ENCODE assay signal across 25 cellular contexts in genomic region chr3:73225161-73225861, GRCh38.
"Had no signal": no experiment of that assay in that cellular context is flagged by ENCODE, and none has a peak within 500 bp of the region (broad histone marks: within the 10 kb centered on the region; RNA-seq: fewer than 3 reads in every experiment).

No MANE protein-coding gene starts in this region.

- FAIRE-seq: TTC549 had no signal

- H3K4me3 ChIP-seq: gastroesophageal sphincter, hepatocyte, skin epidermis, upper lobe of right lung had no signal

- H3K36me3 Mint-ChIP-seq: activated naive CD4-positive, alpha-beta T cell treated with anti-CD3 and anti-CD28 coated beads, Interleukin-2, amount 10 ng/mL, durations not matched to agents 7 days and 5 days; naive thymus-derived CD4-positive, alpha-beta T cell had no signal

- H3K27ac ChIP-seq: gastroesophageal sphincter, hepatocyte, upper lobe of right lung, VCaP had no signal

- H3K9me3 ChIP-seq: gastroesophageal sphincter, upper lobe of right lung had no signal

- DNase-seq: activated CD4-positive, alpha-beta T cell treated with anti-CD3 and anti-CD28 coated beads for 4 hours; activated CD4-positive, alpha-beta T cell treated with anti-CD3 and anti-CD28 coated beads, Interleukin-2, amount 50 U/mL, for 4 hours; activated CD8-positive, alpha-beta memory T cell treated with anti-CD3 and anti-CD28 coated beads for 24 hours; activated gamma-delta T cell; activated naive CD4-positive, alpha-beta T cell treated with anti-CD3 and anti-CD28 coated beads, Interleukin-2, amount 10 ng/mL, durations not matched to agents 7 days and 5 days; amniotic stem cell; central memory CD4-positive, alpha-beta T cell; endodermal cell; islet precursor cell; midbrain; naive thymus-derived CD4-positive, alpha-beta T cell; posterior cingulate gyrus; stimulated activated CD4-positive, alpha-beta T cell treated with anti-CD3 and anti-CD28 coated beads, Interleukin-12 subunit alpha, Interleukin-12 subunit beta, amount 100 ng/mL, for 4 hours; stimulated activated CD4-positive, alpha-beta T cell treated with anti-CD3 and anti-CD28 coated beads, Interleukin-4, amount 100 ng/mL, for 1 hour; stimulated activated naive CD8-positive, alpha-beta T cell treated with anti-CD3 and anti-CD28 coated beads, Interleukin-15, Interleukin-2, amounts not matched to agents 100 U/mL and 50 U/mL, for 24 hours; T-helper 9 cell; upper lobe of right lung had no signal

- H3K27me3 ChIP-seq: hepatocyte, upper lobe of right lung had no signal

- H3K4me1 ChIP-seq: upper lobe of right lung had no signal

- ATAC-seq: gastroesophageal sphincter; naive thymus-derived CD4-positive, alpha-beta T cell; sciatic nerve; stimulated activated naive CD8-positive, alpha-beta T cell treated with anti-CD3 and anti-CD28 coated beads, Interleukin-15, Interleukin-2, amounts not matched to agents 100 U/mL and 50 U/mL, for 24 hours; upper lobe of right lung had no signal

- H3K27ac Mint-ChIP-seq: activated naive CD4-positive, alpha-beta T cell treated with anti-CD3 and anti-CD28 coated beads, Interleukin-2, amount 10 ng/mL, durations not matched to agents 7 days and 5 days; dendritic cell treated with granulocyte-macrophage colony-stimulating factor and Interleukin-4, amounts not matched to agents 40 ng/mL and 50 ng/mL, for 4 days; endodermal cell; naive thymus-derived CD4-positive, alpha-beta T cell; T-helper 1 cell treated with Interleukin-12 subunit alpha and Interleukin-12 subunit beta and Interleukin-4 antibody, amounts not matched to agents 30 μg/mL and 1 μg/mL, for 36 hours had no signal

- H3K9me3 Mint-ChIP-seq: activated naive CD4-positive, alpha-beta T cell treated with anti-CD3 and anti-CD28 coated beads, Interleukin-2, amount 10 ng/mL, durations not matched to agents 7 days and 5 days; dendritic cell treated with granulocyte-macrophage colony-stimulating factor and Interleukin-4, amounts not matched to agents 40 ng/mL and 50 ng/mL, for 4 days; endodermal cell; T-helper 1 cell treated with Interleukin-12 subunit alpha and Interleukin-12 subunit beta and Interleukin-4 antibody, amounts not matched to agents 30 μg/mL and 1 μg/mL, for 36 hours had no signal

- H3K36me3 ChIP-seq: gastroesophageal sphincter, upper lobe of right lung had no signal
